Comparison of ENCODE assay signal across 10 cellular contexts in genomic region chr17:50270430-50271172, GRCh38. TPM values are rescaled to one million over a fixed set of nuclear protein-coding genes. Genes with fewer than 3 reads are reported as not detected.
DNase-seq lines count a peak whose midpoint lies in the region; ATAC-seq and TF ChIP-seq lines count a peak whose summit lies in the region.
"Had no signal": no experiment of that assay in that cellular context is flagged by ENCODE, and none has a peak within 500 bp of the region (broad histone marks: within the 10 kb centered on the region; RNA-seq: fewer than 3 reads in every experiment).

No MANE protein-coding gene starts in this region.

- ATAC-seq in right cardiac atrium (peak; percentile 25 to 60), HG02970 (IDR thresholded peaks at IDR 0.05; ENCODE audit: low FRiP score, unreplicated experiment) (no peak)

- no peak overlapping the region for H2BK5ac ChIP-seq in H9 (ENCODE audit: insufficient read length, low read length)

- no peaks in the 10 kb centered on the region for H3K79me2 ChIP-seq in H9 (ENCODE audit: insufficient read depth, low read length)

- peaks cover 4% of the 10 kb centered on the region; the same call in 1 of the 2 replicates for H3K27me3 ChIP-seq in H9 (ENCODE audit: insufficient read depth, low read length)
- H3K27me3 ChIP-seq in adipocyte (replicated peaks; ENCODE audit: control insufficient read depth, insufficient read depth, low read length) = no peaks in the 10 kb centered on the region
- H3K27me3 ChIP-seq in right cardiac atrium (ENCODE audit: control insufficient read depth, insufficient read depth) = no peaks in the 10 kb centered on the region
- H3K27me3 ChIP-seq in spleen (replicated peaks in 1 of 7) = peaks cover 0 to 44% (median 21%) of the 10 kb centered on the region in 7 donors
- peaks cover 5% of the 10 kb centered on the region for H3K27me3 ChIP-seq in CD8-positive, alpha-beta memory T cell (ENCODE audit: insufficient read depth, low read length, poor library complexity, severe bottlenecking)

- H3K23ac ChIP-seq in H9 (ENCODE audit: insufficient read length, low read depth, low read length) = no peak overlapping the region

- H3K4me3 Mint-ChIP-seq in H9 = no peak overlapping the region
- H3K4me3 Mint-ChIP-seq in CD8-positive, alpha-beta memory T cell = no peak overlapping the region

- H3K4me3 ChIP-seq in adipocyte (ENCODE audit: low read length) = peak overlapping the region; percentile 70
- no peak overlapping the region for H3K4me3 ChIP-seq in right cardiac atrium (ENCODE audit: low read length)
- H3K4me3 ChIP-seq in spleen = no peak overlapping the region
- no peak overlapping the region for H3K4me3 ChIP-seq in CD8-positive, alpha-beta memory T cell (ENCODE audit: low read length)

- POLR2A ChIA-PET in CD8-positive, alpha-beta memory T cell (lab: Charles Lee) = no interaction called here

- H3K27me3 Mint-ChIP-seq in H9 (ENCODE audit: low read depth) = peaks cover 12% of the 10 kb centered on the region
- H3K27me3 Mint-ChIP-seq in CD8-positive, alpha-beta memory T cell = peaks cover 11 to 31% of the 10 kb centered on the region in 2 donors

- no peak overlapping the region for H2BK20ac ChIP-seq in H9 (ENCODE audit: low read depth, low read length, poor library complexity, severe bottlenecking)

- H3K56ac ChIP-seq in H9 (ENCODE audit: insufficient read length, low read depth, low read length) = no peak overlapping the region

- no peak overlapping the region for H4K5ac ChIP-seq in H9 (ENCODE audit: insufficient read length, low read depth, low read length)

- H3K4me1 ChIP-seq in H9 (ENCODE audit: insufficient read depth, low read length) (0 out of 2 replicates have a peak, but pooled peaks cover 7% of the 10 kb centered on the region), adipocyte (ENCODE audit: control insufficient read depth, insufficient read depth, low read length) (peaks cover 66% of the 10 kb centered on the region), right cardiac atrium (ENCODE audit: control insufficient read depth, insufficient read depth, low read length) (peaks cover 2% of the 10 kb centered on the region), spleen (peaks cover 0 to 56% (median 21%) of the 10 kb centered on the region in 6 donors)
- peaks cover 4% of the 10 kb centered on the region for H3K4me1 ChIP-seq in CD8-positive, alpha-beta memory T cell (ENCODE audit: insufficient read depth, low read length)

- no peaks in the 10 kb centered on the region; a peak in 2 of 5 replicates for H3K9me3 Mint-ChIP-seq in H9
- peaks cover 0 to 1% (median 0%) of the 10 kb centered on the region in 5 donors for H3K9me3 Mint-ChIP-seq in CD8-positive, alpha-beta memory T cell

- H3K79me1 ChIP-seq in H9 (ENCODE audit: insufficient read depth, low read depth, low read length, poor library complexity, severe bottlenecking) = no peaks in the 10 kb centered on the region

- no peak overlapping the region for H3K18ac ChIP-seq in H9 (ENCODE audit: insufficient read length, low read depth, low read length)

- peak; percentile 65 for DNase-seq in H9
- peak; percentile 72 for DNase-seq in adipocyte (ENCODE audit: low read depth)
- peak; percentile 67 to 81 (median 80) for DNase-seq in right cardiac atrium
- DNase-seq in spleen = peak; percentile 71
- DNase-seq in NCI-H2107 (lab: John Stamatoyannopoulos, UW) = no peak
- no peak for DNase-seq in CD8-positive, alpha-beta memory T cell
- DNase-seq in NCI-H1048 (lab: John Stamatoyannopoulos, UW) = no peak

- H4K8ac ChIP-seq in H9 (replicated peaks; ENCODE audit: insufficient read length, low read depth, low read length) = no peak overlapping the region

- TF ChIP-seq POLR2A in spleen (IDR thresholded peaks at IDR 0.05) = no peak

- no peak overlapping the region; the same call in 1 of the 2 replicates for H3K14ac ChIP-seq in H9 (ENCODE audit: insufficient read depth, low read length)

- H3K27ac ChIP-seq in H9 (ENCODE audit: insufficient read length, low read depth, low read length) (no peak overlapping the region), right cardiac atrium (ENCODE audit: low read length) (peak overlapping the region; percentile 6), spleen (peak overlapping the region in 6 of 8 donors; percentile 30 to 49 (median 34))
- no peak overlapping the region for H3K27ac ChIP-seq in CD8-positive, alpha-beta memory T cell (ENCODE audit: low read depth, low read length)

- H2AFZ ChIP-seq in H9 (ENCODE audit: low read length) = no peak overlapping the region

- H3K36me3 Mint-ChIP-seq in H9 (ENCODE audit: insufficient read depth in 1 of 3, low read depth in 3 of 3) = no peaks in the 10 kb centered on the region
- H3K36me3 Mint-ChIP-seq in CD8-positive, alpha-beta memory T cell = no peaks in the 10 kb centered on the region

- no peak overlapping the region for H3K27ac Mint-ChIP-seq in H9
- no peak overlapping the region for H3K27ac Mint-ChIP-seq in CD8-positive, alpha-beta memory T cell

- H2BK12ac ChIP-seq in H9 (ENCODE audit: insufficient read length, low read depth, low read length) = no peak overlapping the region

- no peak overlapping the region for H2BK120ac ChIP-seq in H9 (ENCODE audit: low read depth, low read length, poor library complexity, severe bottlenecking)

- H3K4me2 ChIP-seq in H9 (ENCODE audit: insufficient read depth, insufficient read length, low read length) = no peak overlapping the region

- H3K36me3 ChIP-seq in adipocyte (ENCODE audit: control insufficient read depth, insufficient read depth, low read length, severe bottlenecking) = no peaks in the 10 kb centered on the region
- no peaks in the 10 kb centered on the region for H3K36me3 ChIP-seq in spleen
- H3K36me3 ChIP-seq in CD8-positive, alpha-beta memory T cell (ENCODE audit: insufficient read depth, low read length) = no peaks in the 10 kb centered on the region

- H3K9ac ChIP-seq in H9 (ENCODE audit: extremely low read depth, insufficient read length, low read length) (no peak overlapping the region), adipocyte (ENCODE audit: low read length) (peak overlapping the region; percentile 89)

- no peak overlapping the region for H3K4ac ChIP-seq in H9 (ENCODE audit: low read depth, low read length)

- H4K20me1 ChIP-seq in H9 (ENCODE audit: control insufficient read depth, insufficient read depth, insufficient read length) = no peaks in the 10 kb centered on the region

- no CpG with 5 or more reads among the region's 19 CpGs for WGBS in H9 (ENCODE audit: extremely low coverage, insufficient read length, low lambda C conversion rate)
- WGBS in right cardiac atrium = 59% methylated on average over 19 of the region's 19 CpGs
- 63 to 88% (median 83%) methylated on average over 16 to 19 of the region's 19 CpGs for WGBS in spleen, 5 donors

- H3K9me3 ChIP-seq in H9 (ENCODE audit: control insufficient read depth, low read depth, low read length) (no peaks in the 10 kb centered on the region), adipocyte (ENCODE audit: control insufficient read depth, low read length) (no peaks in the 10 kb centered on the region), right cardiac atrium (ENCODE audit: control insufficient read depth, low read length) (no peaks in the 10 kb centered on the region), spleen (no peaks in the 10 kb centered on the region)
- H3K9me3 ChIP-seq in CD8-positive, alpha-beta memory T cell (ENCODE audit: low read length) = no peaks in the 10 kb centered on the region

- intact Hi-C loops in right cardiac atrium (cut with DNase I) (loop anchor here in 3 of 4 donors (2.0 to 5.0 kb wide), 2 partner anchors 68 to 70 kb away; partner anchors contain the start of gene COL1A1 (in 3 of the 3)), spleen (cut with DNase I; ENCODE audit: low total_unique reads) (no loop called here)

- H2AK5ac ChIP-seq in H9 (ENCODE audit: insufficient read length, low read length) = no peak overlapping the region

- no peak overlapping the region for H3T11ph ChIP-seq in H9 (ENCODE audit: low read length)

- TF ChIP-seq CTCF in H9 (conservative IDR thresholded peaks at IDR 0.05) (peak; percentile 37; the same call in 2 of the 3 replicates), spleen (IDR thresholded peaks at IDR 0.05 in 8 of 11, conservative IDR thresholded peaks at IDR 0.05 in 3 of 11) (peak in 4 of 11 experiments; percentile 1 to 48 (median 29))

- peaks cover 10% of the 10 kb centered on the region for H3K23me2 ChIP-seq in H9 (ENCODE audit: insufficient read length, low read depth, low read length, poor library complexity, severe bottlenecking)

- H3K4me1 Mint-ChIP-seq in H9 = peaks cover 45 to 69% of the 10 kb centered on the region in 2 experiments
- peaks cover 4 to 6% (median 6%) of the 10 kb centered on the region in 3 donors for H3K4me1 Mint-ChIP-seq in CD8-positive, alpha-beta memory T cell

- H2BK15ac ChIP-seq in H9 (ENCODE audit: low read depth, low read length) = no peak overlapping the region

- CTCF ChIA-PET in CD8-positive, alpha-beta memory T cell (lab: Charles Lee) = interaction anchor here (1.6 to 6.4 kb wide), 4 partner anchors 69 to 118 kb away, joined by 3 to 59 read pairs (median 7); partner anchors contain the start of gene COL1A1

- H4K91ac ChIP-seq in H9 (ENCODE audit: insufficient read length, low read depth, low read length) = no peak overlapping the region

RNA-seq across cellular contexts. Expression of gene TMEM92, which starts 3.7 kb away (rescaled TPM):
- total RNA-seq in H9 (2021) = 10.9 and 11.2 TPM in 2 replicates
- not detected for total RNA-seq in right cardiac atrium
- polyA plus RNA-seq in right cardiac atrium = not detected
- total RNA-seq in spleen = under 1 TPM in 2 of 7 donors, not detected in 5; 0.44 to 0.49 TPM
- polyA plus RNA-seq in spleen = under 1 TPM in 1 of 3 donors, not detected in 2; 0.06 TPM
- total RNA-seq in CD8-positive, alpha-beta memory T cell = not detected
- not detected for polyA plus RNA-seq in CD8-positive, alpha-beta memory T cell
- total RNA-seq: endothelial cell of umbilical vein, LHCN-M2 had no signal

Comparison
In these comparisons a context has a peak if more than half of its experiments do, and no peak if none do; other contexts are left out.
1. DNase-seq: peak in H9 (single experiment), adipocyte (single experiment), right cardiac atrium (3 of 3) and spleen (single experiment); none in NCI-H2107 (single experiment), CD8-positive, alpha-beta memory T cell (0 of 5) and NCI-H1048 (single experiment).
2. H3K27ac ChIP-seq: peak in right cardiac atrium (single experiment) and spleen (6 of 8); none in H9 (single experiment) and CD8-positive, alpha-beta memory T cell (single experiment).